ENCODE assay signal across 1 cellular context in the genomic region with DNA sequence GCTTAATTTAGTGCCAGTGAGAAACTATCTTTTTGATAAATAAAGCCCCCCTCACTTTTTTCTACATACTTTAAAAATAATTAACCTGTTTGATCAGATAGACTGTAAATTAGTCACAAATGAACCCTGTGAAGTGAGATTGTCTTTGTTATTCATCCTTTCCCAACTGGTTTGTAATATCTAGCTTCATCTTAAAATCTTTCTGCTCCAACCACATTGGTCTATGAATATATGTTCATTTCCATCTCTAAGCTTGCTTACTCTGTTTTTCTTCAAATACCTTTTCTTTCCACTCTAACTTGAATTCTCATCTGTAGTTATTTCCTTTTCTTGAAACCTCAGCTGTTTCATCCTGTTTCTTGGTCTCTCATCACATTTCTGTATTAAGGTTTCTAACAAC.
TF ChIP-seq lines count a peak whose summit lies in the region.

No MANE protein-coding gene starts in this region.

TF ChIP-seq in WTC11, 78 proteins besides CTCF, POLR2A, EP300 and RAD21 (continued from another document):
- no peak for TF ChIP-seq ZSCAN18 (CRISPR knock-in tag; IDR thresholded peaks at IDR 0.05)
- TF ChIP-seq, protein P1, sequence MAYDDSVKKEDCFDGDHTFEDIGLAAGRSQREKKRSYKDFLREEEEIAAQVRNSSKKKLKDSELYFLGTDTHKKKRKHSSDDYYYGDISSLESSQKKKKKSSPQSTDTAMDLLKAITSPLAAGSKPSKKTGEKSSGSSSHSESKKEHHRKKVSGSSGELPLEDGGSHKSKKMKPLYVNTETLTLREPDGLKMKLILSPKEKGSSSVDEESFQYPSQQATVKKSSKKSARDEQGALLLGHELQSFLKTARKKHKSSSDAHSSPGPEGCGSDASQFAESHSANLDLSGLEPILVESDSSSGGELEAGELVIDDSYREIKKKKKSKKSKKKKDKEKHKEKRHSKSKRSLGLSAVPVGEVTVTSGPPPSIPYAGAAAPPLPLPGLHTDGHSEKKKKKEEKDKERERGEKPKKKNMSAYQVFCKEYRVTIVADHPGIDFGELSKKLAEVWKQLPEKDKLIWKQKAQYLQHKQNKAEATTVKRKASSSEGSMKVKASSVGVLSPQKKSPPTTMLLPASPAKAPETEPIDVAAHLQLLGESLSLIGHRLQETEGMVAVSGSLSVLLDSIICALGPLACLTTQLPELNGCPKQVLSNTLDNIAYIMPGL (CRISPR knock-in tag; IDR thresholded peaks at IDR 0.05): no peak
- TF ChIP-seq NFE2L1 (CRISPR knock-in tag; IDR thresholded peaks at IDR 0.05): no peak
TF ChIP-seq in WTC11: peak in this region for 0.
